Comparison of ENCODE assay signal across 14 cellular contexts in the genomic region with DNA sequence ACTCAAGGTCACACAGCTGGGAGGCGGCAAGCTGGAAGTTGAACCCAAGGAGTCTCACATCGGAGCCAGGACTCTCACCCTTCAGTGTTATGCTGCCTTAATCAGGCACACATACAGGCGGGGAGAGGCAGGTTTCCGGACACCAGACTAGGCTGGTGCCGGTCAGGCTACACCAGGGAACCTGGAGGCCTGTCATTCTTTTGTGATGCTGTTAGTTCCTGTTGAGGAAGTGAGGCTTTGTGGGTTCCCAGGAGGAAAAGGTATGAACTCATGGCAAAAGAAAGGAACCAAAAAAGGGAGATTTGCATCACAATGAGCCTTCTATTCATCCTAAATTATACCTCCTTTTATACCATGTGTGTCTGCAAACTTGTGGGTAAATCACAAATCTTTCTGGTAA.
DNase-seq lines count a peak whose midpoint lies in the region; ATAC-seq and TF ChIP-seq lines count a peak whose summit lies in the region.
"Had no signal": no experiment of that assay in that cellular context is flagged by ENCODE, and none has a peak within 500 bp of the region (broad histone marks: within the 10 kb centered on the region; RNA-seq: fewer than 3 reads in every experiment).

No MANE protein-coding gene starts in this region.

- H3K4me3 Mint-ChIP-seq in Calu3 (ENCODE audit: low read depth, unreplicated experiment) (no peak overlapping the region), neural crest cell (peak overlapping the region; percentile 7)
- no peak overlapping the region for H3K4me3 Mint-ChIP-seq in activated T-helper 17 cell treated with anti-CD3 and anti-CD28 coated beads, Interleukin-2, amount 50 U/mL, for 72 hours

- POLR2A ChIA-PET in RWPE1 (lab: Yijun Ruan, JAX; ENCODE audit: low non-redundant PET) = no interaction called here

- DNase-seq in Calu3 (no peak), RWPE1 (ENCODE audit: low spot score) (no peak), fibroblast of pulmonary artery (ENCODE audit: low read depth) (peak; percentile 58), neural crest cell (ENCODE audit: low read depth, low spot score) (no peak), SIG-M5 treated with dmso at 0.1 percent for 504 hours (lab: John Stamatoyannopoulos, UW; ENCODE audit: unreplicated experiment) (no peak)
- DNase-seq in stimulated activated naive CD4-positive, alpha-beta T cell treated with Interleukin-2 at 50 U/mL for 16 hours (lab: John Stamatoyannopoulos, UW) = no peak
- DNase-seq: activated CD4-positive, CD25-positive, alpha-beta regulatory T cell treated with anti-CD3 and anti-CD28 coated beads, Interleukin-2, amount 50 U/mL, for 72 hours; AML-193; GF-D8; NCI-H345; SHP77 treated with DMSO at 0.1 percent for 48 hours had no signal

- intact Hi-C loops in Calu3 (cut with micrococcal nuclease; ENCODE audit: unreplicated experiment) = no loop called here

- H3K36me3 Mint-ChIP-seq in Calu3 (ENCODE audit: insufficient read depth, unreplicated experiment) (peaks cover 4% of the 10 kb centered on the region), neural crest cell (ENCODE audit: low read depth) (peaks cover 2% of the 10 kb centered on the region)
- no peaks in the 10 kb centered on the region for H3K36me3 Mint-ChIP-seq in activated T-helper 17 cell treated with anti-CD3 and anti-CD28 coated beads, Interleukin-2, amount 50 U/mL, for 72 hours (ENCODE audit: low read depth)

- peak overlapping the region; percentile 41 for H3K27ac ChIP-seq in RWPE1

- no peak overlapping the region for H3K4me3 ChIP-seq in fibroblast of pulmonary artery (replicated peaks; ENCODE audit: low read depth, low read length)

- ATAC-seq in HG03108 (IDR thresholded peaks at IDR 0.05; ENCODE audit: unreplicated experiment) = no peak
- ATAC-seq in activated T-helper 17 cell treated with anti-CD3 and anti-CD28 coated beads, Interleukin-2, amount 50 U/mL, for 72 hours (replicated peaks) = no peak

- TF ChIP-seq CTCF in Calu3 (IDR thresholded peaks at IDR 0.05; ENCODE audit: unreplicated experiment) = no peak
- TF ChIP-seq CTCF in RWPE1 (conservative IDR thresholded peaks at IDR 0.05; ENCODE audit: low read depth) = no peak
- no peak for TF ChIP-seq CTCF in fibroblast of pulmonary artery (IDR thresholded peaks at IDR 0.05; ENCODE audit: low read length, missing control alignments)
- TF ChIP-seq CTCF in neural crest cell (conservative IDR thresholded peaks at IDR 0.05) = no peak

- H3K27ac Mint-ChIP-seq in Calu3 (ENCODE audit: unreplicated experiment) = peak overlapping the region; percentile 47
- no peak overlapping the region for H3K27ac Mint-ChIP-seq in neural crest cell (ENCODE audit: unreplicated experiment)
- no peak overlapping the region for H3K27ac Mint-ChIP-seq in activated T-helper 17 cell treated with anti-CD3 and anti-CD28 coated beads, Interleukin-2, amount 50 U/mL, for 72 hours
- H3K27ac Mint-ChIP-seq: activated T-helper 2 cell treated with anti-CD3 and anti-CD28 coated beads, Interferon-gamma antibody, Interleukin-2, Interleukin-4, amounts not matched to agents 10 μg/mL and 5 μg/mL and 100 μg/mL, durations not matched to agents 14 hours and 24 hours and 36 hours had no signal

- peaks cover 22% of the 10 kb centered on the region for H3K4me1 Mint-ChIP-seq in Calu3 (ENCODE audit: low read depth, unreplicated experiment)
- peaks cover 41% of the 10 kb centered on the region for H3K4me1 Mint-ChIP-seq in neural crest cell
- peaks cover 17% of the 10 kb centered on the region for H3K4me1 Mint-ChIP-seq in activated T-helper 17 cell treated with anti-CD3 and anti-CD28 coated beads, Interleukin-2, amount 50 U/mL, for 72 hours

- H3K27me3 Mint-ChIP-seq in Calu3 (ENCODE audit: unreplicated experiment) (no peaks in the 10 kb centered on the region), neural crest cell (ENCODE audit: low read depth) (peaks cover 2% of the 10 kb centered on the region)
- H3K27me3 Mint-ChIP-seq in activated T-helper 17 cell treated with anti-CD3 and anti-CD28 coated beads, Interleukin-2, amount 50 U/mL, for 72 hours = peaks cover 12% of the 10 kb centered on the region

- no peaks in the 10 kb centered on the region for H3K9me3 Mint-ChIP-seq in Calu3 (ENCODE audit: low read depth, unreplicated experiment)
- no peaks in the 10 kb centered on the region for H3K9me3 Mint-ChIP-seq in neural crest cell
- no peaks in the 10 kb centered on the region for H3K9me3 Mint-ChIP-seq in activated T-helper 17 cell treated with anti-CD3 and anti-CD28 coated beads, Interleukin-2, amount 50 U/mL, for 72 hours
- H3K9me3 Mint-ChIP-seq: activated T-helper 2 cell treated with anti-CD3 and anti-CD28 coated beads, Interferon-gamma antibody, Interleukin-2, Interleukin-4, amounts not matched to agents 10 μg/mL and 5 μg/mL and 100 μg/mL, durations not matched to agents 14 hours and 24 hours and 36 hours had no signal

- no TSS peak for BruUV-seq in Calu3 (replicated peaks; lab: Mats Ljungman, UMichigan)

- CTCF ChIA-PET in Calu3 (lab: Charles Lee) (no interaction called here), RWPE1 (lab: Yijun Ruan, JAX) (no interaction called here)
